ENCODE assay signal across 28 cellular contexts in the genomic region with DNA sequence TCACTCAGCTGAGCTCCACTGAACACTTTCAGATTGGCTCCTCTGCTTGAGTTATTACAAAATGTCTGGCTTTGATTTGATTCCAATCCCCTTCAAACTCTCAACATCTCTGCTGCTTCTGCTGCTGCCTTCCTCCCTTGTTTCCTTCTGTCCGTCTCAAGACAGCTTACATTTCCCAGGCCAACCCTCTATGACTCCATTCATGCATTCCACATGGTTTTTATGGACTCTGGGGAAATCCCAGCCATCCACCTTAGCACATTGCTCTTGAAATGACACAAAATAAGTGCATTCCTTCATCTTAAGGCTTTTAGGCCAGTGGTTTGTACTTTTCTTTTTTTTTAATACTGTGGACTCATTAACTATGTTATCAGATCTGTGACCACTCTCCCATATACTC.
DNase-seq lines count a peak whose midpoint lies in the region; ATAC-seq lines count a peak whose summit lies in the region.
"Had no signal": no experiment of that assay in that cellular context is flagged by ENCODE, and none has a peak within 500 bp of the region (broad histone marks: within the 10 kb centered on the region; RNA-seq: fewer than 3 reads in every experiment).

No MANE protein-coding gene starts in this region.

- H3K36me3 ChIP-seq in subcutaneous abdominal adipose tissue (ENCODE audit: control insufficient read depth in 5 of 5, insufficient read depth in 5 of 5, low read length in 5 of 5) = no peaks in the 10 kb centered on the region
- H3K36me3 ChIP-seq: neutrophil, upper lobe of right lung, WERI-Rb-1 had no signal

- intact Hi-C loops in left cardiac atrium (cut with DNase I) (no loop called here), cardiac septum (cut with DNase I) (no loop called here)

- ATAC-seq in left cardiac atrium (peak; percentile 18 to 47), HG02759 (IDR thresholded peaks at IDR 0.05; ENCODE audit: unreplicated experiment) (no peak)
- ATAC-seq: GM12878, psoas muscle, upper lobe of right lung had no signal

- H3K9ac ChIP-seq in subcutaneous abdominal adipose tissue (ENCODE audit: low read length in 5 of 5) = no peak overlapping the region

- peaks cover 0 to 15% (median 0%) of the 10 kb centered on the region in 5 donors for H3K27me3 ChIP-seq in subcutaneous abdominal adipose tissue (ENCODE audit: control insufficient read depth in 5 of 5, insufficient read depth in 4 of 5, low read length in 5 of 5)
- H3K27me3 ChIP-seq: hepatocyte, neutrophil, upper lobe of right lung had no signal

- DNase-seq in left cardiac atrium = no peak
- DNase-seq in cardiac septum (ENCODE audit: low spot score) = no peak
- DNase-seq in astrocyte of the hippocampus (ENCODE audit: low read depth, low spot score) = peak; percentile 57
- DNase-seq in iris pigment epithelial cell (ENCODE audit: low read depth) = peak; percentile 22
- DNase-seq in stimulated activated CD8-positive, alpha-beta memory T cell treated with anti-CD3 and anti-CD28 coated beads, Interleukin-4, amount 100 ng/mL, for 48 hours = no peak
- DNase-seq in NCI-H1417 (lab: John Stamatoyannopoulos, UW) = no peak
- DNase-seq: activated CD4-positive, alpha-beta T cell treated with anti-CD3 and anti-CD28 coated beads, Interleukin-2, amount 10 ng/mL, durations not matched to agents 24 days and 14 days; activated naive CD4-positive, alpha-beta T cell treated with anti-CD3 and anti-CD28 coated beads, Interleukin-2, amount 50 U/mL, for 16 hours; anterior cingulate cortex; cerebellar nuclear complex; H9; immature natural killer cell; NCI-H1092; NCI-H1930; NCI-H2227 treated with DMSO at 0.1 percent for 48 hours; psoas muscle; RPMI8226; small intestine; stimulated activated CD4-positive, alpha-beta T cell treated with anti-CD3 and anti-CD28 coated beads, Interleukin-2, amount 100 ng/mL, for 24 hours; substantia nigra; upper lobe of right lung; WERI-Rb-1 had no signal

- peaks cover 0 to 15% (median 0%) of the 10 kb centered on the region in 5 donors for H3K4me1 ChIP-seq in subcutaneous abdominal adipose tissue (ENCODE audit: control insufficient read depth in 5 of 5, insufficient read depth in 5 of 5, low read length in 5 of 5)
- H3K4me1 ChIP-seq: psoas muscle, upper lobe of right lung had no signal

- peak overlapping the region; percentile 39 for H3K27ac ChIP-seq in subcutaneous abdominal adipose tissue (ENCODE audit: low read depth, low read length)
- H3K27ac ChIP-seq: hepatocyte, neutrophil, psoas muscle, SK-N-MC, upper lobe of right lung, WERI-Rb-1 had no signal

- peaks cover 0 to 5% (median 0%) of the 10 kb centered on the region in 5 donors for H3K9me3 ChIP-seq in subcutaneous abdominal adipose tissue (ENCODE audit: control insufficient read depth in 5 of 5, low read length in 5 of 5)
- H3K9me3 ChIP-seq: neutrophil, psoas muscle, upper lobe of right lung had no signal

- no peak overlapping the region for H3K4me3 ChIP-seq in subcutaneous abdominal adipose tissue (ENCODE audit: low read depth in 1 of 5, low read length in 5 of 5)
- H3K4me3 ChIP-seq: GM12878, hepatocyte, psoas muscle, SK-N-MC, upper lobe of right lung had no signal

Comparison
In these comparisons a context has a peak if more than half of its experiments do, and no peak if none do; other contexts are left out.
1. DNase-seq: peak in astrocyte of the hippocampus (single experiment) and iris pigment epithelial cell (single experiment); none in left cardiac atrium (single experiment), cardiac septum (single experiment), stimulated activated CD8-positive, alpha-beta memory T cell treated with anti-CD3 and anti-CD28 coated beads, Interleukin-4, amount 100 ng/mL, for 48 hours (single experiment) and NCI-H1417 (0 of 3).